ENCODE assay signal across 30 cellular contexts in genomic region chr5:62298118-62298517, GRCh38.
"Had no signal": no experiment of that assay in that cellular context is flagged by ENCODE, and none has a peak within 500 bp of the region (broad histone marks: within the 10 kb centered on the region; RNA-seq: fewer than 3 reads in every experiment).

No MANE protein-coding gene starts in this region.

- H3K36me3 Mint-ChIP-seq: brain, WTC11 had no signal

- H3K4me3 Mint-ChIP-seq: activated CD4-positive, alpha-beta memory T cell treated with anti-CD3 and anti-CD28 coated beads, Interleukin-2, amount 10 ng/mL, durations not matched to agents 7 days and 5 days; activated T-cell treated with anti-CD3 and anti-CD28 coated beads, Interleukin-2, amount 50 U/mL, for 24 hours; brain; nephron progenitor cell; stimulated activated naive CD8-positive, alpha-beta T cell treated with anti-CD3 and anti-CD28 coated beads, Interleukin-15, Interleukin-2, amounts not matched to agents 100 ng/mL and 50 ng/mL, for 24 hours; WTC11 had no signal

- H3K27ac Mint-ChIP-seq: activated naive CD4-positive, alpha-beta T cell treated with anti-CD3 and anti-CD28 coated beads, Interleukin-2, amount 50 U/mL, for 72 hours; activated T-cell treated with anti-CD3 and anti-CD28 coated beads, Interleukin-2, amount 50 U/mL, for 24 hours; brain; nephron progenitor cell; stimulated activated naive CD8-positive, alpha-beta T cell treated with anti-CD3 and anti-CD28 coated beads, Interleukin-15, Interleukin-2, amounts not matched to agents 100 ng/mL and 50 ng/mL, for 24 hours; WTC11 had no signal

- H3K9me3 ChIP-seq: adrenal gland, colonic mucosa, mucosa of descending colon, neutrophil, prostate gland, thoracic aorta, upper lobe of left lung had no signal

- H3K4me1 ChIP-seq: adrenal gland, colonic mucosa, prostate gland, upper lobe of left lung had no signal

- H3K36me3 ChIP-seq: adrenal gland, cardiac muscle cell, colonic mucosa, neutrophil, prostate gland, thoracic aorta, upper lobe of left lung had no signal

- FAIRE-seq: frontal cortex had no signal

- H3K4me3 ChIP-seq: adrenal gland, cardiac muscle cell, colonic mucosa, mucosa of descending colon, prostate gland, skin epidermis, thoracic aorta, upper lobe of left lung had no signal

- H3K9me3 Mint-ChIP-seq: activated T-cell treated with anti-CD3 and anti-CD28 coated beads, Interleukin-2, amount 50 U/mL, for 24 hours; stimulated activated naive CD8-positive, alpha-beta T cell treated with anti-CD3 and anti-CD28 coated beads, Interleukin-15, Interleukin-2, amounts not matched to agents 100 ng/mL and 50 ng/mL, for 24 hours; WTC11 had no signal

- ATAC-seq: activated naive CD4-positive, alpha-beta T cell treated with anti-CD3 and anti-CD28 coated beads, Interleukin-2, amount 50 U/mL, for 72 hours; left cardiac atrium; left ventricle myocardium superior; mucosa of descending colon; sciatic nerve; WTC11 had no signal

- H3K4me1 Mint-ChIP-seq: brain, WTC11 had no signal

- DNase-seq: activated CD4-positive, alpha-beta memory T cell treated with anti-CD3 and anti-CD28 coated beads, Interleukin-2, amount 10 ng/mL, durations not matched to agents 7 days and 5 days; activated CD8-positive, alpha-beta memory T cell treated with anti-CD3 and anti-CD28 coated beads, Interleukin-2, amount 50 U/mL, for 48 hours; activated naive CD4-positive, alpha-beta T cell; activated T-cell treated with anti-CD3 and anti-CD28 coated beads, Interleukin-2, amount 50 U/mL, for 24 hours; adrenal gland; aorta; cerebellar nuclear complex; colonic mucosa; effector memory CD4-positive, alpha-beta T cell; islet precursor cell; left cardiac atrium; left ventricle myocardium superior; mucosa of descending colon; nephron progenitor cell; retina; stimulated activated CD4-positive, alpha-beta T cell treated with anti-CD3 and anti-CD28 coated beads, Interleukin-12 subunit alpha, Interleukin-12 subunit beta, amount 100 ng/mL, for 4 hours; stimulated activated CD4-positive, alpha-beta T cell treated with anti-CD3 and anti-CD28 coated beads, Interleukin-4, amount 100 ng/mL, for 1 hour; SW 1271; upper lobe of left lung had no signal

- H3K27me3 Mint-ChIP-seq: activated CD4-positive, alpha-beta memory T cell treated with anti-CD3 and anti-CD28 coated beads, Interleukin-2, amount 10 ng/mL, durations not matched to agents 7 days and 5 days; activated T-cell treated with anti-CD3 and anti-CD28 coated beads, Interleukin-2, amount 50 U/mL, for 24 hours; stimulated activated naive CD8-positive, alpha-beta T cell treated with anti-CD3 and anti-CD28 coated beads, Interleukin-15, Interleukin-2, amounts not matched to agents 100 ng/mL and 50 ng/mL, for 24 hours had no signal

- H3K27me3 ChIP-seq: adrenal gland, cardiac muscle cell, colonic mucosa, neutrophil, upper lobe of left lung had no signal

- H3K27ac ChIP-seq: adrenal gland, cardiac muscle cell, colonic mucosa, neutrophil, prostate gland, skin epidermis, thoracic aorta, upper lobe of left lung had no signal
